In genomic region chr3:159982442-159982841, GRCh38 we compare ENCODE assay signal across 18 cellular contexts. TPM values are rescaled to one million over a fixed set of nuclear protein-coding genes. Genes with fewer than 3 reads are reported as not detected.
DNase-seq lines count a peak whose midpoint lies in the region; ATAC-seq, FAIRE-seq and TF ChIP-seq lines count a peak whose summit lies in the region.
"Had no signal": no experiment of that assay in that cellular context is flagged by ENCODE, and none has a peak within 500 bp of the region (broad histone marks: within the 10 kb centered on the region; RNA-seq: fewer than 3 reads in every experiment).

No MANE protein-coding gene starts in this region.

- TF ChIP-seq POLR2A in GM12878 (IDR thresholded peaks at IDR 0.05; ENCODE audit: low read depth, low read length), result no peak

- H4K20me1 ChIP-seq in OCI-LY3 (ENCODE audit: insufficient read depth, low read length) (no peaks in the 10 kb centered on the region), GM12878 (ENCODE audit: control insufficient read depth, insufficient read depth) (no peaks in the 10 kb centered on the region), neural cell (ENCODE audit: insufficient read depth) (no peaks in the 10 kb centered on the region)

- H3F3A ChIP-seq in neural cell (ENCODE audit: insufficient read depth, low read length, poor library complexity, severe bottlenecking), result no peaks in the 10 kb centered on the region

- no peak for FAIRE-seq in GM12878 (lab: Jason Lieb, UNC)
- no peak for FAIRE-seq in RCC 7860 (lab: Jason Lieb, UNC)
- FAIRE-seq: GM19239 had no signal

- H3K9ac ChIP-seq in OCI-LY3 (ENCODE audit: low read length) (peak overlapping the region; percentile 54), GM12878 (ENCODE audit: control insufficient read depth, insufficient read depth, low read length) (no peak overlapping the region), neural cell (ENCODE audit: low read length) (no peak overlapping the region)

- CTCF ChIA-PET in GM12878 (lab: Yijun Ruan, JAX), result interaction anchor here (0.6 to 9.3 kb wide), 7 partner anchors 8 to 103 kb away, joined by 3 to 73 read pairs (median 4); no protein-coding TSS in a partner anchor

- H3K27ac ChIP-seq in OCI-LY3 (ENCODE audit: low read length) (peak overlapping the region; percentile 60), GM12878 (ENCODE audit: control insufficient read depth, insufficient read depth) (no peak overlapping the region), neural cell (ENCODE audit: low read length) (no peak overlapping the region)

- H3K4me1 ChIP-seq in OCI-LY3 (ENCODE audit: low read length) (peaks cover 48% of the 10 kb centered on the region), GM12878 (ENCODE audit: control insufficient read depth, insufficient read depth, low read length) (no peaks in the 10 kb centered on the region)
- H3K4me1 ChIP-seq: BE2C had no signal

- peaks cover 4% of the 10 kb centered on the region; the same call in 1 of the 2 replicates for H3K9me3 ChIP-seq in OCI-LY3 (ENCODE audit: insufficient read depth, low read length)
- H3K9me3 ChIP-seq in GM12878 (replicated peaks; ENCODE audit: control insufficient read depth, insufficient read depth, low read length), result no peaks in the 10 kb centered on the region; the same call in 2 of the 3 replicates
- no peaks in the 10 kb centered on the region for H3K9me3 ChIP-seq in neural cell (ENCODE audit: low read length)
- H3K9me3 ChIP-seq: BE2C had no signal

- in situ Hi-C loops in GM12878 (cut with MboI), result no loop called here

- TF ChIP-seq CTCF in OCI-LY3 (IDR thresholded peaks at IDR 0.05; ENCODE audit: low read depth, low read length) (peak; percentile 53), GM12878 (IDR thresholded peaks at IDR 0.05 in 2 of 3, conservative IDR thresholded peaks at IDR 0.05 in 1 of 3; ENCODE audit: control insufficient read depth in 2 of 3, extremely low read depth in 1 of 3, insufficient read depth in 1 of 3, low read depth in 3 of 3, low read length in 3 of 3) (0 out of 6 replicates have a peak, but pooled peaks of 1 of the 3 experiments have one; percentile 3), neural cell (IDR thresholded peaks at IDR 0.05; ENCODE audit: poor library complexity, severe bottlenecking) (peak; percentile 14)

- H3K27me3 ChIP-seq in H7 (ENCODE audit: control insufficient read depth, insufficient read depth, low read length) (no peaks in the 10 kb centered on the region), OCI-LY3 (ENCODE audit: low read depth, low read length) (no peaks in the 10 kb centered on the region), GM12878 (replicated peaks in 1 of 2; ENCODE audit: control insufficient read depth in 2 of 2, insufficient read depth in 2 of 2, low read length in 1 of 2) (no peaks in the 10 kb centered on the region), neural cell (ENCODE audit: insufficient read depth, low read depth, low read length) (no peaks in the 10 kb centered on the region)
- H3K27me3 ChIP-seq: BE2C had no signal

- BruUV-seq in GM12878 (replicated peaks; lab: Mats Ljungman, UMichigan), result no TSS peak

- SMC1A ChIA-PET in GM12878 (lab: Charles Lee; ENCODE audit: uncharacterized antibody, unreplicated experiment), result interaction anchor here (0.9 to 1.8 kb wide), 11 partner anchors 9 to 96 kb away, joined by 3 to 20 read pairs (median 4); no protein-coding TSS in a partner anchor

- H3K4me2 ChIP-seq in OCI-LY3 (ENCODE audit: low read length) (peak overlapping the region; percentile 66), GM12878 (ENCODE audit: control insufficient read depth, insufficient read depth) (no peak overlapping the region), neural cell (ENCODE audit: low read length) (no peak overlapping the region)

- peak overlapping the region; percentile 92 for H2AFZ ChIP-seq in OCI-LY3 (ENCODE audit: low read depth, low read length)
- peak overlapping the region; percentile 23 for H2AFZ ChIP-seq in GM12878 (ENCODE audit: control insufficient read depth, low read depth, low read length)
- no peak overlapping the region for H2AFZ ChIP-seq in neural cell (ENCODE audit: low read depth, low read length)

- no peaks in the 10 kb centered on the region for H3K9me2 ChIP-seq in neural cell (ENCODE audit: insufficient read depth, low read length)

- no peak for ATAC-seq in GM12878
- no peak for ATAC-seq in HG03442 (IDR thresholded peaks at IDR 0.05; ENCODE audit: unreplicated experiment)

- H3K4me3 ChIP-seq in H7 (ENCODE audit: insufficient read depth, low read depth, low read length) (no peak overlapping the region), OCI-LY3 (ENCODE audit: low read length) (peak overlapping the region; percentile 8; the same call in 1 of the 2 replicates), GM12878 (no peak overlapping the region), neural cell (ENCODE audit: low read length) (no peak overlapping the region)

- RAD21 ChIA-PET in GM12878 (lab: Charles Lee; ENCODE audit: unreplicated experiment), result interaction anchor here (0.6 to 1.8 kb wide), 6 partner anchors 10 to 96 kb away, joined by 3 to 23 read pairs (median 4); no protein-coding TSS in a partner anchor

- POLR2A ChIA-PET in GM12878 (lab: Charles Lee), result no interaction called here

- H3K36me3 ChIP-seq in H7 (replicated peaks; ENCODE audit: control insufficient read depth, insufficient read depth, low read length), result no peaks in the 10 kb centered on the region
- H3K36me3 ChIP-seq in OCI-LY3 (replicated peaks; ENCODE audit: low read depth, low read length), result peaks cover 3% of the 10 kb centered on the region
- no peaks in the 10 kb centered on the region for H3K36me3 ChIP-seq in GM12878 (ENCODE audit: control insufficient read depth in 2 of 2, insufficient read depth in 2 of 2, low read length in 1 of 2)
- H3K36me3 ChIP-seq in neural cell (ENCODE audit: insufficient read depth, low read length), result no peaks in the 10 kb centered on the region
- H3K36me3 ChIP-seq: BE2C had no signal

- TF ChIP-seq RAD21 in GM12878 (IDR thresholded peaks at IDR 0.05; ENCODE audit: insufficient read depth, low read depth, low read length) (no peak), neural cell (conservative IDR thresholded peaks at IDR 0.05) (no peak)

- H3K79me2 ChIP-seq in OCI-LY3 (ENCODE audit: low read length), result no peaks in the 10 kb centered on the region
- H3K79me2 ChIP-seq in GM12878 (ENCODE audit: control insufficient read depth, insufficient read depth, low read length), result no peaks in the 10 kb centered on the region
- H3K79me2 ChIP-seq in neural cell (replicated peaks; ENCODE audit: insufficient read depth, low read length), result no peaks in the 10 kb centered on the region

- intact Hi-C loops in GM12878 (cut with micrococcal nuclease; ENCODE audit: unreplicated experiment), result no loop called here

- WGBS in GM12878 (ENCODE audit: insufficient coverage, insufficient replicate concordance, low lambda C conversion rate, missing lambda C conversion rate), result 100% methylated on average over 2 of the region's 2 CpGs

- DNase-seq in H7 (peak; percentile 43), GM12878 (ENCODE audit: low read depth, low spot score) (no peak), RCC 7860 (ENCODE audit: low spot score) (no peak), SHP77 (lab: John Stamatoyannopoulos, UW) (no peak)
- DNase-seq: BE2C; Calu3; CD4-positive, alpha-beta T cell; DMS53; NCI-H1092; NCI-H146; NCI-H2081; NCI-H510A; NCI-H774; SHP77 treated with DMSO at 0.1 percent for 48 hours had no signal

- TF ChIP-seq EP300 in GM12878 (IDR thresholded peaks at IDR 0.05; ENCODE audit: borderline replicate concordance in 1 of 2, control insufficient read depth in 1 of 2, low read depth in 2 of 2, low read length in 2 of 2), result no peak
- TF ChIP-seq EP300 in neural cell (conservative IDR thresholded peaks at IDR 0.05; ENCODE audit: poor library complexity, severe bottlenecking), result no peak

TF ChIP-seq in neural cell, 6 proteins besides CTCF, POLR2A, EP300 and RAD21:
- TF ChIP-seq EZH2 (IDR thresholded peaks at IDR 0.05; ENCODE audit: borderline replicate concordance, insufficient read depth, low read length, poor library complexity, severe bottlenecking) (no peak), SMC3 (conservative IDR thresholded peaks at IDR 0.05; ENCODE audit: poor library complexity) (no peak)

RNA-seq across cellular contexts. Expression of gene IL12A, which starts 6.2 kb away (rescaled TPM):
- total RNA-seq in H7 (2014; rRNA removed; shearing (Covaris generic)), result 0.55 and 1.1 TPM in 2 replicates
- total RNA-seq in GM12878 (2013; cell fraction: nucleolus; rRNA removed), result 1.2 and 5.3 TPM in 2 replicates
- total RNA-seq in GM12878 (2014; rRNA removed) (9.8 and 10.9 TPM in 2 replicates), GM12878 (2014; rRNA removed; fragmentation: Illumina TruSeq; extraction: Trizol) (3.4 and 4.4 TPM in 2 replicates), GM12878 (2021) (3.1 and 4.0 TPM in 2 replicates)
- 1.1 TPM for polyA plus RNA-seq in GM12878 (2011; ENCODE audit: low read depth)
- polyA plus RNA-seq in GM12878 (2011; rRNA removed) (0.99 and 1.8 TPM in 2 replicates), GM12878 (2014; fragmentation: Illumina TruSeq; extraction: Trizol) (3.2 and 3.8 TPM in 2 replicates), GM12878 (2014; fragmentation: Nextera tagmentation; extraction: Ambion mirVana) (1 to 10 TPM in 1 of 2 experiments, under 1 TPM in 1; 0.50 to 2.6 TPM), GM12878 (2014; rRNA removed) (6.0 and 8.4 TPM in 2 replicates), GM12878 (2016; fragmentation: Nextera tagmentation; extraction: Ambion mirVana) (1 to 10 TPM; 3.6 to 4.2 TPM), neural cell (not detected in 2 replicates)
- polyA plus RNA-seq in GM12878 (2011; cell fraction: cytosol; rRNA removed), result 0.78 and 1.5 TPM in 2 replicates
- 3.7 and 5.6 TPM in 2 replicates for polyA plus RNA-seq in GM12878 (2011; cell fraction: nucleus; rRNA removed)
- polyA plus RNA-seq in GM12878 (2012), result 1.8 and 2.4 TPM in 2 replicates
- polyA minus RNA-seq in GM12878 (2011; rRNA and poly(A)+ RNA removed), result 0.29 and 0.62 TPM in 2 replicates
- 1.2 TPM in 1 of 2 replicates, not detected in the other for polyA minus RNA-seq in GM12878 (2011; cell fraction: cytosol; rRNA and poly(A)+ RNA removed)
- polyA minus RNA-seq in GM12878 (2011; cell fraction: nucleus; rRNA and poly(A)+ RNA removed), result 0.67 and 0.97 TPM in 2 replicates
- not detected in 2 replicates for polyA minus RNA-seq in neural cell
